Comparison of ENCODE assay signal across 17 cellular contexts in genomic region chr7:143016996-143017395, GRCh38. TPM values are rescaled to one million over a fixed set of nuclear protein-coding genes. Genes with fewer than 3 reads are reported as not detected.
"Had no signal": no experiment of that assay in that cellular context is flagged by ENCODE, and none has a peak within 500 bp of the region (broad histone marks: within the 10 kb centered on the region; RNA-seq: fewer than 3 reads in every experiment).

No MANE protein-coding gene starts in this region.

- H3K4me1 ChIP-seq: ascending aorta had no signal

- ATAC-seq: activated naive CD8-positive, alpha-beta T cell treated with anti-CD3 and anti-CD28 coated beads, Interleukin-2, amount 50 U/mL, for 24 hours; heart right ventricle; left ventricle myocardium superior had no signal

- H3K27ac ChIP-seq: ascending aorta, heart right ventricle, ovary, thyroid gland, vagina, WERI-Rb-1 had no signal

- DNase-seq: activated CD4-positive, alpha-beta T cell treated with anti-CD3 and anti-CD28 coated beads for 4 hours; activated naive CD4-positive, alpha-beta T cell treated with Interleukin-2 at 50 U/mL for 16 hours; activated naive CD8-positive, alpha-beta T cell treated with anti-CD3 and anti-CD28 coated beads, Interleukin-2, amount 50 U/mL, for 24 hours; heart right ventricle; kidney; left ventricle myocardium superior; mesendoderm; ovary; stimulated activated CD4-positive, alpha-beta T cell treated with anti-CD3 and anti-CD28 coated beads, Interleukin-15, amount 100 ng/mL, for 24 hours; stimulated activated CD4-positive, alpha-beta T cell treated with anti-CD3 and anti-CD28 coated beads, Interleukin-4, amount 100 ng/mL, for 24 hours; thyroid gland; WERI-Rb-1 had no signal

- H3K9me3 ChIP-seq: ascending aorta, ovary, thyroid gland, vagina had no signal

- H3K4me3 Mint-ChIP-seq: activated naive CD8-positive, alpha-beta T cell treated with anti-CD3 and anti-CD28 coated beads, Interleukin-2, amount 50 U/mL, for 24 hours had no signal

- H3K27me3 ChIP-seq: ascending aorta, ovary, thyroid gland, vagina had no signal

- H3K36me3 ChIP-seq: ascending aorta, heart right ventricle, ovary, thyroid gland, vagina, WERI-Rb-1 had no signal

- H3K27ac Mint-ChIP-seq: activated naive CD8-positive, alpha-beta T cell treated with anti-CD3 and anti-CD28 coated beads, Interleukin-2, amount 50 U/mL, for 24 hours had no signal

- H3K4me3 ChIP-seq: ascending aorta, heart right ventricle, ovary, thyroid gland, vagina had no signal

RNA-seq across cellular contexts. Expression of gene OR9A2, which starts 9.9 kb away (rescaled TPM):
- total RNA-seq: ascending aorta, kidney, left ventricle myocardium superior, skeletal muscle tissue, vagina had no signal
- polyA plus RNA-seq: heart right ventricle, neural cell, ovary had no signal

RNA-seq across cellular contexts. Expression of gene OR6V1, which starts 35.1 kb away (rescaled TPM):
- total RNA-seq: ascending aorta, frontal cortex, heart right ventricle, kidney, left ventricle myocardium superior, ovary, skeletal muscle tissue, thyroid gland, vagina had no signal
- polyA plus RNA-seq: heart right ventricle, neural cell, ovary had no signal

RNA-seq across cellular contexts. Expression of gene KEL, which starts 54.8 kb away (rescaled TPM):
- total RNA-seq: ascending aorta had no signal
